Comparison of ENCODE assay signal across 15 cellular contexts in the genomic region with DNA sequence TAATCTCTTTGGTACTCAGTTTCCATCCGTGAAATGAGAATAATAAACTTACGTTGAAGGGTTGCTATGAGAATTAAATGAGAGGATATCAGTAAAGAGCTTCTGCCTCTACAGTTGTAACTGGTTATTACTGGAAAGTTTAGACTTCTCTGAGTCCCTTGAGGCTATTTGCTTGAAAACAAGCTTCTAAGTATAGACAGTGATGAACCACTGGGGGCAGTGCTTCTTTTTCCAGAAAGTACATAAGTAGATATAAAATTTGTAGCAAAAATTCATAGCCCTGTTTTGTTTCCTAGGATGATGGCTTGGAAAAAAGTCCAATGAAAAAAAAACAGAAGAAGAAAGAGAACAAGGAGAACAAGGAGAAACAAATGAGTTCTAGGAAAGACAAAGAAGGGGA.
DNase-seq lines count a peak whose midpoint lies in the region; TF ChIP-seq lines count a peak whose summit lies in the region.
"Had no signal": no experiment of that assay in that cellular context is flagged by ENCODE, and none has a peak within 500 bp of the region (broad histone marks: within the 10 kb centered on the region; RNA-seq: fewer than 3 reads in every experiment).

No MANE protein-coding gene starts in this region.

- TF ChIP-seq POLR2A in breast epithelium (IDR thresholded peaks at IDR 0.05), result no peak
- TF ChIP-seq POLR2A in sigmoid colon (IDR thresholded peaks at IDR 0.05), result no peak

- intact Hi-C loops in mammary epithelial cell (cut with micrococcal nuclease) (no loop called here), breast epithelium (cut with DNase I; ENCODE audit: low total_unique reads) (no loop called here), OCI-LY7 (cut with micrococcal nuclease; ENCODE audit: unreplicated experiment) (no loop called here), sigmoid colon (cut with DNase I) (no loop called here)

- H3K4me1 ChIP-seq in mammary epithelial cell (ENCODE audit: insufficient read depth, low read length), result no peaks in the 10 kb centered on the region
- H3K4me1 ChIP-seq in breast epithelium, result no peaks in the 10 kb centered on the region
- H3K4me1 ChIP-seq in OCI-LY7 (ENCODE audit: insufficient read depth, low read length, poor library complexity, severe bottlenecking), result no peaks in the 10 kb centered on the region
- H3K4me1 ChIP-seq in smooth muscle cell (ENCODE audit: low read depth), result no peaks in the 10 kb centered on the region
- H3K4me1 ChIP-seq in sigmoid colon, result no peaks in the 10 kb centered on the region

- peaks cover 62% of the 10 kb centered on the region for H3K36me3 ChIP-seq in mammary epithelial cell (ENCODE audit: insufficient read depth, low read length)
- peaks cover 6% of the 10 kb centered on the region for H3K36me3 ChIP-seq in breast epithelium
- H3K36me3 ChIP-seq in OCI-LY7 (ENCODE audit: insufficient read depth, low read length), result peaks cover 99% of the 10 kb centered on the region
- peaks cover 54% of the 10 kb centered on the region for H3K36me3 ChIP-seq in smooth muscle cell (ENCODE audit: low read depth)
- peaks cover 16 to 99% (median 68%) of the 10 kb centered on the region in 4 donors for H3K36me3 ChIP-seq in sigmoid colon

- H3K9me2 ChIP-seq in OCI-LY7 (ENCODE audit: insufficient read depth, low read length), result no peaks in the 10 kb centered on the region

- H4K20me1 ChIP-seq in mammary epithelial cell (ENCODE audit: insufficient read depth, low read length), result no peaks in the 10 kb centered on the region
- H4K20me1 ChIP-seq in OCI-LY7 (ENCODE audit: insufficient read depth, low read length), result 0 out of 2 replicates have a peak, but pooled peaks cover 5% of the 10 kb centered on the region
- H4K20me1 ChIP-seq in smooth muscle cell (ENCODE audit: low read depth), result peaks cover 81% of the 10 kb centered on the region

- no peak for TF ChIP-seq EP300 in sigmoid colon (IDR thresholded peaks at IDR 0.05)

- no peak overlapping the region for H3K27ac ChIP-seq in mammary epithelial cell (ENCODE audit: insufficient read depth, low read depth, low read length)
- no peak overlapping the region for H3K27ac ChIP-seq in breast epithelium
- H3K27ac ChIP-seq in OCI-LY7 (ENCODE audit: low read depth, low read length, poor library complexity, severe bottlenecking), result no peak overlapping the region
- no peak overlapping the region for H3K27ac ChIP-seq in smooth muscle cell (ENCODE audit: low read depth)
- no peak overlapping the region for H3K27ac ChIP-seq in sigmoid colon
- H3K27ac ChIP-seq: BLaER1 treated with 17β-estradiol and CSF1 and Interleukin-3, amounts not matched to agents 10 nM and 100 nM had no signal

- in situ Hi-C loops in mammary epithelial cell (cut with MboI; ENCODE audit: low sequenced_read_pairs in 2 of 2), result loop anchor here in 1 of 2 donors (10.0 kb wide), 1 partner anchor 67 kb away; no protein-coding TSS in a partner anchor

- POLR2A ChIA-PET in OCI-LY7 (lab: Charles Lee), result no interaction called here

- DNase-seq in mammary epithelial cell (no peak), breast epithelium (ENCODE audit: low spot score in 2 of 2) (no peak), OCI-LY7 (ENCODE audit: low spot score) (peak; percentile 16), fibroblast of gingiva (ENCODE audit: low read depth) (peak; percentile 18), smooth muscle cell (lab: John Stamatoyannopoulos, UW; ENCODE audit: unreplicated experiment) (no peak), cerebellar cortex (ENCODE audit: low spot score) (no peak), sigmoid colon (no peak)
- DNase-seq in activated CD4-positive, alpha-beta T cell treated with anti-CD3 and anti-CD28 coated beads for 4 hours, result no peak
- DNase-seq: activated T-cell treated with anti-CD3 and anti-CD28 coated beads, Interleukin-2, amount 50 U/mL, for 1 hour; cortex of kidney; head of caudate nucleus; NCI-H2107; trophoblast cell had no signal

- H3K79me2 ChIP-seq in mammary epithelial cell (ENCODE audit: insufficient read depth, low read length) (peaks cover 30% of the 10 kb centered on the region), OCI-LY7 (ENCODE audit: insufficient read depth, low read depth, low read length) (no peaks in the 10 kb centered on the region), smooth muscle cell (ENCODE audit: low read depth) (peaks cover 47% of the 10 kb centered on the region)

- no peak overlapping the region for H2AFZ ChIP-seq in mammary epithelial cell (ENCODE audit: low read depth, low read length)
- no peak overlapping the region for H2AFZ ChIP-seq in OCI-LY7 (ENCODE audit: low read length)
- H2AFZ ChIP-seq in smooth muscle cell (ENCODE audit: low read depth), result no peak overlapping the region

- H3K4me3 ChIP-seq in mammary epithelial cell (replicated peaks in 1 of 3; ENCODE audit: insufficient read depth in 1 of 3, low read depth in 2 of 3, low read length in 3 of 3) (no peak overlapping the region), breast epithelium (no peak overlapping the region), OCI-LY7 (ENCODE audit: low read depth, low read length, poor library complexity, severe bottlenecking) (no peak overlapping the region), smooth muscle cell (no peak overlapping the region), sigmoid colon (no peak overlapping the region)
- H3K4me3 ChIP-seq: BLaER1 treated with 17β-estradiol and CSF1 and Interleukin-3, amounts not matched to agents 10 nM and 100 nM; lung had no signal

- 100% methylated on average over 2 of the region's 2 CpGs for WGBS in mammary epithelial cell (ENCODE audit: low coverage, missing lambda C conversion rate)
- WGBS in smooth muscle cell (ENCODE audit: low lambda C conversion rate), result 95% methylated on average over 2 of the region's 2 CpGs
- 93 to 96% methylated on average over 2 of the region's 2 CpGs for WGBS in sigmoid colon, 2 donors

- peaks cover 12% of the 10 kb centered on the region for H3F3A ChIP-seq in smooth muscle cell (ENCODE audit: low read depth)

- CTCF ChIA-PET in mammary epithelial cell (lab: Charles Lee; ENCODE audit: low non-redundant PET), result interaction anchor here (0.7 kb wide), 1 partner anchor 1755 kb away, joined by 4 read pairs; no protein-coding TSS in a partner anchor
- CTCF ChIA-PET in OCI-LY7 (lab: Charles Lee; ENCODE audit: unreplicated experiment), result no interaction called here

- H3K9me3 ChIP-seq in mammary epithelial cell (replicated peaks; ENCODE audit: insufficient read depth, low read length) (no peaks in the 10 kb centered on the region), breast epithelium (no peaks in the 10 kb centered on the region), OCI-LY7 (ENCODE audit: low read length) (no peaks in the 10 kb centered on the region), smooth muscle cell (replicated peaks; ENCODE audit: low read depth) (no peaks in the 10 kb centered on the region), sigmoid colon (no peaks in the 10 kb centered on the region)
- H3K9me3 ChIP-seq: BLaER1 treated with 17β-estradiol and CSF1 and Interleukin-3, amounts not matched to agents 10 nM and 100 nM had no signal

- H3K27me3 ChIP-seq in mammary epithelial cell (ENCODE audit: insufficient read depth, low read length) (no peaks in the 10 kb centered on the region), breast epithelium (no peaks in the 10 kb centered on the region), smooth muscle cell (ENCODE audit: low read depth) (no peaks in the 10 kb centered on the region), sigmoid colon (no peaks in the 10 kb centered on the region)
- H3K27me3 ChIP-seq: BLaER1 treated with 17β-estradiol and CSF1 and Interleukin-3, amounts not matched to agents 10 nM and 100 nM had no signal

- H3K4me2 ChIP-seq in mammary epithelial cell (ENCODE audit: insufficient read depth, low read depth, low read length) (no peak overlapping the region), OCI-LY7 (ENCODE audit: low read length) (no peak overlapping the region), smooth muscle cell (no peak overlapping the region)
- H3K4me2 ChIP-seq: BLaER1 treated with 17β-estradiol and CSF1 and Interleukin-3, amounts not matched to agents 10 nM and 100 nM had no signal

- BruUV-seq in mammary epithelial cell (replicated peaks; lab: Mats Ljungman, UMichigan), result no TSS peak
- no TSS peak for BruUV-seq in OCI-LY7 (replicated peaks; lab: Mats Ljungman, UMichigan)

- TF ChIP-seq CTCF in mammary epithelial cell (conservative IDR thresholded peaks at IDR 0.05 in 1 of 2, IDR thresholded peaks at IDR 0.05 in 1 of 2; ENCODE audit: extremely low read depth in 1 of 2, insufficient read depth in 1 of 2, low read depth in 1 of 2, low read length in 2 of 2) (peak; percentile 13 to 29), breast epithelium (IDR thresholded peaks at IDR 0.05) (no peak), OCI-LY7 (conservative IDR thresholded peaks at IDR 0.05; ENCODE audit: low read length) (peak; percentile 60), smooth muscle cell (IDR thresholded peaks at IDR 0.05; ENCODE audit: borderline replicate concordance, insufficient read depth, poor library complexity, severe bottlenecking) (peak; percentile 8), sigmoid colon (IDR thresholded peaks at IDR 0.05) (no peak)

- dilution Hi-C loops in mammary epithelial cell (cut with HindIII; ENCODE audit: low sequenced_read_pairs), result no loop called here

- H3K9ac ChIP-seq in mammary epithelial cell (ENCODE audit: insufficient read depth, low read length) (no peak overlapping the region), smooth muscle cell (ENCODE audit: low read depth) (no peak overlapping the region)
- H3K9ac ChIP-seq: BLaER1 treated with 17β-estradiol and CSF1 and Interleukin-3, amounts not matched to agents 10 nM and 100 nM had no signal

Comparison
In these comparisons a context has a peak if more than half of its experiments do, and no peak if none do; other contexts are left out.
1. CTCF ChIP-seq: peak in mammary epithelial cell (2 of 2), OCI-LY7 (single experiment) and smooth muscle cell (single experiment); none in breast epithelium (0 of 3) and sigmoid colon (0 of 4).
2. DNase-seq: peak in OCI-LY7 (single experiment) and fibroblast of gingiva (single experiment); none in mammary epithelial cell (single experiment), breast epithelium (0 of 2), smooth muscle cell (single experiment), cerebellar cortex (single experiment), sigmoid colon (single experiment) and activated CD4-positive, alpha-beta T cell treated with anti-CD3 and anti-CD28 coated beads for 4 hours (0 of 2).